20 cellular contexts compared by ENCODE assay signal in the genomic region with DNA sequence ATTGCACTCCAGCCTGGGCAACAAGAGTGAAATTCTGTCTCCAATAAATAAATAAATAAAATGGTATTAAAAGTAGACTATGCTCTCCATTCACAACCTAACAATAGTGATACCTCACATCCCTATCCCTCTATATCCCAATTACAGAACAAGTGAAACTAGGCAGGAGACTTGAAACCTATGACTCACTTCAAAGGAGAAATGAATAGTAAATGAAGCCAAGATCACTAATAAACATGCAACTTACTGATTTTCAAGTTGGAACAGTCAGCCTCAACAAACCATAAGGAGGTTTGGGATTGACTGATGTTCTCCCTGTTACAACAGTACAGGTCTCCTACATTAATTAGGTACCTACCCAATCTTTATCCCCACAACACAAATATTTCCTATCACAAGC.
DNase-seq lines count a peak whose midpoint lies in the region; ATAC-seq and TF ChIP-seq lines count a peak whose summit lies in the region.
"Had no signal": no experiment of that assay in that cellular context is flagged by ENCODE, and none has a peak within 500 bp of the region (broad histone marks: within the 10 kb centered on the region; RNA-seq: fewer than 3 reads in every experiment).

No MANE protein-coding gene starts in this region.

- no peak for TF ChIP-seq POLR2A in GM18505 (IDR thresholded peaks at IDR 0.05; ENCODE audit: borderline replicate concordance, extremely low read depth, insufficient read depth, insufficient read length)

- TF ChIP-seq CTCF in RWPE1 (conservative IDR thresholded peaks at IDR 0.05; ENCODE audit: low read depth) = no peak
- no peak for TF ChIP-seq CTCF in epithelial cell of esophagus (IDR thresholded peaks at IDR 0.05; ENCODE audit: insufficient read depth, low read depth, low read length, missing control alignments)

- DNase-seq in GM03348 (ENCODE audit: low spot score) (peak; percentile 17), RWPE1 (ENCODE audit: low spot score) (peak; percentile 27), epithelial cell of esophagus (ENCODE audit: low read depth) (peak; percentile 68), kidney tubule cell (ENCODE audit: low spot score) (peak; percentile 45)
- DNase-seq in activated CD8-positive, alpha-beta memory T cell treated with anti-CD3 and anti-CD28 coated beads, Interleukin-2, amount 50 U/mL, for 4 hours = no peak
- DNase-seq in stimulated activated CD4-positive, alpha-beta T cell treated with anti-CD3 and anti-CD28 coated beads, Interleukin-15, amount 100 ng/mL, for 24 hours = no peak
- DNase-seq: activated CD4-positive, alpha-beta T cell treated with anti-CD3 and anti-CD28 coated beads for 36 hours; body of pancreas; Calu3; dorsolateral prefrontal cortex; hippocampal formation; kidney; naive thymus-derived CD4-positive, alpha-beta T cell; NCI-H146; Peyer's patch; stimulated activated CD4-positive, alpha-beta T cell treated with anti-CD3 and anti-CD28 coated beads, Interleukin-2, amount 100 ng/mL, for 48 hours; substantia nigra had no signal

- no peak for ATAC-seq in GM18505 (IDR thresholded peaks at IDR 0.05; ENCODE audit: unreplicated experiment)
- ATAC-seq in HG02938 (IDR thresholded peaks at IDR 0.05; ENCODE audit: unreplicated experiment) = no peak
- ATAC-seq: activated CD4-positive, alpha-beta T cell treated with anti-CD3 and anti-CD28 coated beads for 36 hours; body of pancreas; naive thymus-derived CD4-positive, alpha-beta T cell had no signal

- CTCF ChIA-PET in RWPE1 (lab: Yijun Ruan, JAX) = no interaction called here

- H3K27ac ChIP-seq in RWPE1 = no peak overlapping the region
- H3K27ac ChIP-seq: body of pancreas, dorsolateral prefrontal cortex, parathyroid adenoma, Peyer's patch had no signal

- POLR2A ChIA-PET in RWPE1 (lab: Yijun Ruan, JAX; ENCODE audit: low non-redundant PET) = no interaction called here

- H3K4me3 ChIP-seq in epithelial cell of esophagus (ENCODE audit: low read length) = no peak overlapping the region
- H3K4me3 ChIP-seq: body of pancreas, dorsolateral prefrontal cortex, Peyer's patch had no signal

Comparison
In these comparisons a context has a peak if more than half of its experiments do, and no peak if none do; other contexts are left out.
1. DNase-seq: peak in GM03348 (single experiment), RWPE1 (single experiment), epithelial cell of esophagus (single experiment) and kidney tubule cell (single experiment); none in activated CD8-positive, alpha-beta memory T cell treated with anti-CD3 and anti-CD28 coated beads, Interleukin-2, amount 50 U/mL, for 4 hours (single experiment) and stimulated activated CD4-positive, alpha-beta T cell treated with anti-CD3 and anti-CD28 coated beads, Interleukin-15, amount 100 ng/mL, for 24 hours (single experiment).